Comparison of ENCODE assay signal across 20 cellular contexts in genomic region chr11:4406206-4406605, GRCh38. TPM values are rescaled to one million over a fixed set of nuclear protein-coding genes. Genes with fewer than 3 reads are reported as not detected.
"Had no signal": no experiment of that assay in that cellular context is flagged by ENCODE, and none has a peak within 500 bp of the region (broad histone marks: within the 10 kb centered on the region; RNA-seq: fewer than 3 reads in every experiment).

No MANE protein-coding gene starts in this region.

RNA-seq across cellular contexts. Expression of gene OR52B4, which starts 38.0 kb away (rescaled TPM):
- total RNA-seq: dermis microvascular lymphatic vessel endothelial cell; endodermal cell; esophagus mucosa; esophagus squamous epithelium; gastrocnemius medialis; glomerular endothelial cell; heart right ventricle; kidney epithelial cell; left cardiac atrium; left lung; left ventricle myocardium superior; lower leg skin; lower lobe of right lung; lung microvascular endothelial cell; mesenteric fat pad; mesothelial cell of epicardium; mucosa of descending colon; myocyte; naive thymus-derived CD8-positive, alpha-beta T cell had no signal
- polyA plus RNA-seq: heart right ventricle; keratinocyte; naive thymus-derived CD8-positive, alpha-beta T cell had no signal

RNA-seq across cellular contexts. Expression of gene OR52K2, which starts 42.9 kb away (rescaled TPM):
- total RNA-seq: dermis microvascular lymphatic vessel endothelial cell; endodermal cell; esophagus mucosa; esophagus squamous epithelium; gastrocnemius medialis; glomerular endothelial cell; kidney epithelial cell; left cardiac atrium; left ventricle myocardium superior; lower leg skin; lung microvascular endothelial cell; mesenteric fat pad; mesothelial cell of epicardium; mucosa of descending colon; myocyte; naive thymus-derived CD8-positive, alpha-beta T cell had no signal
- polyA plus RNA-seq: heart right ventricle; keratinocyte; naive thymus-derived CD8-positive, alpha-beta T cell had no signal
